In genomic region chr2:152223997-152224396, GRCh38 we compare ENCODE assay signal across 12 cellular contexts. TPM values are rescaled to one million over a fixed set of nuclear protein-coding genes. Genes with fewer than 3 reads are reported as not detected.
DNase-seq lines count a peak whose midpoint lies in the region; ATAC-seq and TF ChIP-seq lines count a peak whose summit lies in the region.
"Had no signal": no experiment of that assay in that cellular context is flagged by ENCODE, and none has a peak within 500 bp of the region (broad histone marks: within the 10 kb centered on the region; RNA-seq: fewer than 3 reads in every experiment).

No MANE protein-coding gene starts in this region.

- no peaks in the 10 kb centered on the region for H3K9me3 Mint-ChIP-seq in activated CD8-positive, alpha-beta T cell treated with anti-CD3 and anti-CD28 coated beads for 36 hours

- H3K4me1 ChIP-seq in adipocyte (ENCODE audit: control insufficient read depth, insufficient read depth, low read length) = peaks cover 44% of the 10 kb centered on the region
- peaks cover 4% of the 10 kb centered on the region in 2 donors for H3K4me1 ChIP-seq in mucosa of rectum (ENCODE audit: control insufficient read depth in 2 of 2, insufficient read depth in 2 of 2, low read length in 2 of 2)
- peaks cover 9 to 37% (median 19%) of the 10 kb centered on the region in 4 donors for H3K4me1 ChIP-seq in transverse colon
- H3K4me1 ChIP-seq: parathyroid adenoma had no signal

- H3K9ac ChIP-seq in adipocyte (ENCODE audit: low read length) (no peak overlapping the region), mucosa of rectum (ENCODE audit: low read depth in 1 of 2, low read length in 2 of 2) (no peak overlapping the region)
- H3K9ac ChIP-seq: parathyroid adenoma had no signal

- CTCF ChIA-PET in activated CD8-positive, alpha-beta T cell treated with anti-CD3 and anti-CD28 coated beads for 36 hours (lab: Charles Lee) = no interaction called here

- H3K9me3 ChIP-seq in adipocyte (ENCODE audit: control insufficient read depth, low read length) (no peaks in the 10 kb centered on the region), mucosa of rectum (ENCODE audit: control insufficient read depth in 2 of 2, low read length in 2 of 2) (no peaks in the 10 kb centered on the region), transverse colon (no peaks in the 10 kb centered on the region)
- H3K9me3 ChIP-seq: Peyer's patch, upper lobe of left lung had no signal

- ATAC-seq in activated CD8-positive, alpha-beta T cell treated with anti-CD3 and anti-CD28 coated beads for 36 hours = no peak
- no peak for ATAC-seq in GM21529 (IDR thresholded peaks at IDR 0.05; ENCODE audit: unreplicated experiment)
- ATAC-seq: activated CD4-positive, CD25-positive, alpha-beta regulatory T cell treated with anti-CD3 and anti-CD28 coated beads, Interleukin-2, amount 50 U/mL, for 24 hours had no signal

- H3K4me3 ChIP-seq in adipocyte (ENCODE audit: low read length) = no peak overlapping the region
- no peak overlapping the region for H3K4me3 ChIP-seq in fibroblast of pulmonary artery (replicated peaks; ENCODE audit: low read depth, low read length)
- H3K4me3 ChIP-seq in mucosa of rectum (ENCODE audit: low read length in 2 of 2) = no peak overlapping the region
- no peak overlapping the region for H3K4me3 ChIP-seq in transverse colon
- H3K4me3 ChIP-seq: Peyer's patch, upper lobe of left lung had no signal

- DNase-seq in adipocyte (ENCODE audit: low read depth) (peak; percentile 16), fibroblast of pulmonary artery (ENCODE audit: low read depth) (peak; percentile 53), transverse colon (no peak), NCI-H187 (lab: John Stamatoyannopoulos, UW) (no peak)
- no peak for DNase-seq in activated CD8-positive, alpha-beta T cell treated with anti-CD3 and anti-CD28 coated beads for 36 hours

- no peaks in the 10 kb centered on the region for H3K36me3 Mint-ChIP-seq in activated CD8-positive, alpha-beta T cell treated with anti-CD3 and anti-CD28 coated beads for 36 hours (ENCODE audit: low read depth)
- H3K36me3 Mint-ChIP-seq: activated naive CD8-positive, alpha-beta T cell had no signal

- H3K4me3 Mint-ChIP-seq in activated CD8-positive, alpha-beta T cell treated with anti-CD3 and anti-CD28 coated beads for 36 hours = no peak overlapping the region
- H3K4me3 Mint-ChIP-seq: activated naive CD8-positive, alpha-beta T cell had no signal

- H3K27me3 ChIP-seq in adipocyte (replicated peaks; ENCODE audit: control insufficient read depth, insufficient read depth, low read length) = no peaks in the 10 kb centered on the region
- H3K27me3 ChIP-seq in mucosa of rectum (ENCODE audit: control insufficient read depth in 2 of 2, insufficient read depth in 2 of 2, low read length in 2 of 2) = no peaks in the 10 kb centered on the region
- no peaks in the 10 kb centered on the region for H3K27me3 ChIP-seq in transverse colon
- H3K27me3 ChIP-seq: Peyer's patch, upper lobe of left lung had no signal

- no peaks in the 10 kb centered on the region for H3K4me1 Mint-ChIP-seq in activated CD8-positive, alpha-beta T cell treated with anti-CD3 and anti-CD28 coated beads for 36 hours (ENCODE audit: low read depth)

- H3K36me3 ChIP-seq in adipocyte (ENCODE audit: control insufficient read depth, insufficient read depth, low read length, severe bottlenecking) (no peaks in the 10 kb centered on the region), mucosa of rectum (ENCODE audit: control insufficient read depth in 2 of 2, insufficient read depth in 2 of 2, low read length in 2 of 2) (no peaks in the 10 kb centered on the region), transverse colon (no peaks in the 10 kb centered on the region)
- H3K36me3 ChIP-seq: Peyer's patch, upper lobe of left lung had no signal

- POLR2A ChIA-PET in activated CD8-positive, alpha-beta T cell treated with anti-CD3 and anti-CD28 coated beads for 36 hours (lab: Charles Lee) = no interaction called here

- TF ChIP-seq EP300 in transverse colon (IDR thresholded peaks at IDR 0.05; ENCODE audit: low read depth) = no peak

- no peak for TF ChIP-seq CTCF in fibroblast of pulmonary artery (IDR thresholded peaks at IDR 0.05; ENCODE audit: low read length, missing control alignments)
- no peak for TF ChIP-seq CTCF in transverse colon (IDR thresholded peaks at IDR 0.05)
- TF ChIP-seq CTCF in activated CD8-positive, alpha-beta T cell treated with anti-CD3 and anti-CD28 coated beads for 36 hours (IDR thresholded peaks at IDR 0.05) = no peak

- H3K27ac ChIP-seq in mucosa of rectum (ENCODE audit: low read depth in 2 of 2, low read length in 2 of 2) (peak overlapping the region; percentile 18 to 41), transverse colon (peak overlapping the region; percentile 18 to 51 (median 24))
- H3K27ac ChIP-seq: parathyroid adenoma, upper lobe of left lung had no signal

- no peak for TF ChIP-seq POLR2A in transverse colon (IDR thresholded peaks at IDR 0.05)

- WGBS in transverse colon (ENCODE audit: low coverage in 1 of 2), 2 donors = 37 to 56% methylated on average over 1 to 2 of the region's 2 CpGs

- in situ Hi-C loops in transverse colon (cut with MboI; ENCODE audit: low pct_ligation_motif_present in 1 of 4, low pct_unique_long_range_greater_than_20kb in 1 of 4, low sequenced_read_pairs in 3 of 4) = no loop called here

- intact Hi-C loops in transverse colon (cut with DNase I; ENCODE audit: low total_unique reads) = no loop called here
- intact Hi-C loops in activated CD8-positive, alpha-beta T cell treated with anti-CD3 and anti-CD28 coated beads for 36 hours (cut with micrococcal nuclease) = no loop called here

- H3K27me3 Mint-ChIP-seq in activated CD8-positive, alpha-beta T cell treated with anti-CD3 and anti-CD28 coated beads for 36 hours = peaks cover 11% of the 10 kb centered on the region

- no peak overlapping the region for H3K27ac Mint-ChIP-seq in activated CD8-positive, alpha-beta T cell treated with anti-CD3 and anti-CD28 coated beads for 36 hours
- H3K27ac Mint-ChIP-seq: activated naive CD8-positive, alpha-beta T cell had no signal

RNA-seq across cellular contexts. Expression of gene STAM2, which starts 48.4 kb away (rescaled TPM):
- total RNA-seq in transverse colon = 10 to 100 TPM; 17.1 to 57.2 (median 38.1) TPM
- 10 to 100 TPM; 13.0 to 13.3 TPM for total RNA-seq in activated CD8-positive, alpha-beta T cell treated with anti-CD3 and anti-CD28 coated beads for 36 hours

Comparison
In these comparisons a context has a peak if more than half of its experiments do, and no peak if none do; other contexts are left out.
1. DNase-seq: peak in adipocyte (single experiment) and fibroblast of pulmonary artery (single experiment); none in transverse colon (single experiment), activated CD8-positive, alpha-beta T cell treated with anti-CD3 and anti-CD28 coated beads for 36 hours (single experiment) and NCI-H187 (0 of 2).